Comparison of ENCODE assay signal across 13 cellular contexts in genomic region chr3:165895919-165896318, GRCh38. TPM values are rescaled to one million over a fixed set of nuclear protein-coding genes. Genes with fewer than 3 reads are reported as not detected.
A peak's percentile ranks its signal among the peaks of the same experiment; 100 is the strongest.
DNase-seq lines count a peak whose midpoint lies in the region; ATAC-seq, FAIRE-seq and TF ChIP-seq lines count a peak whose summit lies in the region.
"Had no signal": no experiment of that assay in that cellular context is flagged by ENCODE, and none has a peak within 500 bp of the region (broad histone marks: within the 10 kb centered on the region; RNA-seq: fewer than 3 reads in every experiment).

No MANE protein-coding gene starts in this region.

- no peak overlapping the region for H3K27ac Mint-ChIP-seq in endodermal cell
- H3K27ac Mint-ChIP-seq: stimulated activated naive CD8-positive, alpha-beta T cell treated with anti-CD3 and anti-CD28 coated beads, Interleukin-15, Interleukin-2, amounts not matched to agents 100 ng/mL and 50 ng/mL, for 24 hours had no signal

- POLR2A ChIA-PET in A673 (lab: Charles Lee; ENCODE audit: low non-redundant PET): no interaction called here

- no TSS peak for BruUV-seq in A673 (replicated peaks; lab: Mats Ljungman, UMichigan)

- CTCF ChIA-PET in A673 (lab: Charles Lee): no interaction called here

- 43% methylated on average over 5 of the region's 5 CpGs; no CpG with 5 or more reads in 1 of the 2 experiments for WGBS in endodermal cell (ENCODE audit: insufficient coverage in 1 of 2, insufficient read length in 1 of 2), 2 experiments

- H3K4me1 Mint-ChIP-seq in endodermal cell: no peaks in the 10 kb centered on the region

- no peak overlapping the region for H3K4me3 ChIP-seq in A673 (ENCODE audit: low read depth, low read length, poor library complexity, severe bottlenecking)
- H3K4me3 ChIP-seq in GM12875 (ENCODE audit: low read depth, low read length): no peak overlapping the region
- no peak overlapping the region for H3K4me3 ChIP-seq in NT2/D1 (ENCODE audit: insufficient read length, low read depth)
- H3K4me3 ChIP-seq in endodermal cell (ENCODE audit: low read length): no peak overlapping the region
- H3K4me3 ChIP-seq: right lobe of liver had no signal

- H3K36me3 ChIP-seq in A673 (ENCODE audit: insufficient read depth, low read length, poor library complexity, severe bottlenecking) (no peaks in the 10 kb centered on the region), NT2/D1 (ENCODE audit: insufficient read depth, insufficient read length, low read length) (no peaks in the 10 kb centered on the region), endodermal cell (ENCODE audit: control insufficient read depth, insufficient read depth, low read length) (no peaks in the 10 kb centered on the region)
- H3K36me3 ChIP-seq: right lobe of liver had no signal

- H3K4me1 ChIP-seq in A673 (ENCODE audit: insufficient read depth, low read length, poor library complexity, severe bottlenecking): no peaks in the 10 kb centered on the region
- H3K4me1 ChIP-seq in NT2/D1 (ENCODE audit: insufficient read depth, insufficient read length): no peaks in the 10 kb centered on the region
- H3K4me1 ChIP-seq in endodermal cell (ENCODE audit: control insufficient read depth, insufficient read depth, low read length): no peaks in the 10 kb centered on the region
- H3K4me1 ChIP-seq: right lobe of liver had no signal

- H3K27me3 Mint-ChIP-seq in endodermal cell (ENCODE audit: insufficient read depth): no peaks in the 10 kb centered on the region
- H3K27me3 Mint-ChIP-seq: stimulated activated naive CD8-positive, alpha-beta T cell treated with anti-CD3 and anti-CD28 coated beads, Interleukin-15, Interleukin-2, amounts not matched to agents 100 ng/mL and 50 ng/mL, for 24 hours had no signal

- peak; percentile 49 for DNase-seq in A673 (ENCODE audit: low spot score)
- peak; percentile 69 for DNase-seq in NT2/D1 (ENCODE audit: low read depth, low spot score)
- peak; percentile 90 for DNase-seq in endodermal cell
- DNase-seq in epidermal melanocyte (ENCODE audit: insufficient read length, low spot score): no peak
- DNase-seq in stimulated activated naive CD4-positive, alpha-beta T cell treated with Interleukin-2 at 50 U/mL for 16 hours (lab: John Stamatoyannopoulos, UW): no peak
- DNase-seq in GM19239 (ENCODE audit: insufficient read length, low spot score): no peak
- DNase-seq: activated CD4-positive, alpha-beta T cell treated with anti-CD3 and anti-CD28 coated beads for 4 hours; IMR-90 had no signal

- H3K9me3 ChIP-seq in A673 (ENCODE audit: low read depth, low read length, poor library complexity, severe bottlenecking) (no peaks in the 10 kb centered on the region), NT2/D1 (ENCODE audit: insufficient read depth, low read length) (no peaks in the 10 kb centered on the region), endodermal cell (ENCODE audit: control insufficient read depth, low read length) (no peaks in the 10 kb centered on the region)
- H3K9me3 ChIP-seq: right lobe of liver had no signal

- no peak overlapping the region for H3K27ac ChIP-seq in A673 (ENCODE audit: low read depth, low read length, poor library complexity, severe bottlenecking)
- no peak overlapping the region for H3K27ac ChIP-seq in endodermal cell (ENCODE audit: low read depth, low read length)
- H3K27ac ChIP-seq: right lobe of liver had no signal

- no peak overlapping the region for H3K9ac ChIP-seq in NT2/D1 (ENCODE audit: insufficient read length, low read depth)
- H3K9ac ChIP-seq in endodermal cell (ENCODE audit: extremely low read depth, low read length, poor library complexity, severe bottlenecking): no peak overlapping the region

- H3K36me3 Mint-ChIP-seq in endodermal cell (ENCODE audit: low read depth): no peaks in the 10 kb centered on the region

- no peaks in the 10 kb centered on the region for H3K27me3 ChIP-seq in A673 (replicated peaks; ENCODE audit: insufficient read depth, low read depth, low read length, poor library complexity)
- H3K27me3 ChIP-seq in NT2/D1 (ENCODE audit: insufficient read depth, insufficient read length): no peaks in the 10 kb centered on the region
- H3K27me3 ChIP-seq in endodermal cell (ENCODE audit: control insufficient read depth, insufficient read depth, low read length, poor library complexity, severe bottlenecking): no peaks in the 10 kb centered on the region
- H3K27me3 ChIP-seq: right lobe of liver had no signal

- intact Hi-C loops in A673 (cut with micrococcal nuclease; ENCODE audit: unreplicated experiment): loop anchor here (2.0 kb wide), 1 partner anchor 1137 kb away; no protein-coding TSS in a partner anchor

- no peak overlapping the region for H3K4me3 Mint-ChIP-seq in endodermal cell
- H3K4me3 Mint-ChIP-seq: stimulated activated naive CD8-positive, alpha-beta T cell treated with anti-CD3 and anti-CD28 coated beads, Interleukin-15, Interleukin-2, amounts not matched to agents 100 ng/mL and 50 ng/mL, for 24 hours had no signal

- peak; percentile 68 for TF ChIP-seq CTCF in A673 (conservative IDR thresholded peaks at IDR 0.05; ENCODE audit: low read depth, low read length)
- peak; percentile 26; the same call in 1 of the 2 replicates for TF ChIP-seq CTCF in GM12875 (IDR thresholded peaks at IDR 0.05; ENCODE audit: borderline replicate concordance, insufficient read depth, low read depth, low read length)
- TF ChIP-seq CTCF in endodermal cell (conservative IDR thresholded peaks at IDR 0.05): peak; percentile 82

- FAIRE-seq in GM19239 (lab: Jason Lieb, UNC): no peak
- FAIRE-seq: astrocyte had no signal

- no peak for ATAC-seq in GM21526 (IDR thresholded peaks at IDR 0.05; ENCODE audit: low FRiP score, unreplicated experiment)
- ATAC-seq: right lobe of liver had no signal

- no peaks in the 10 kb centered on the region for H3K9me3 Mint-ChIP-seq in endodermal cell
- H3K9me3 Mint-ChIP-seq: stimulated activated naive CD8-positive, alpha-beta T cell treated with anti-CD3 and anti-CD28 coated beads, Interleukin-15, Interleukin-2, amounts not matched to agents 100 ng/mL and 50 ng/mL, for 24 hours had no signal

RNA-seq across cellular contexts. Expression of gene BCHE, which starts 58.7 kb away (rescaled TPM):
- total RNA-seq in A673 (2021): 22.4 and 25.0 TPM in 2 replicates
- under 1 TPM; 0.69 to 0.79 TPM for total RNA-seq in endodermal cell
- polyA plus RNA-seq in endodermal cell (2013, experiment 1 of 2): 55.9 TPM
- 57.0 TPM for polyA plus RNA-seq in endodermal cell (2013, experiment 2 of 2)

Comparison
In these comparisons a context has a peak if more than half of its experiments do, and no peak if none do; other contexts are left out.
1. DNase-seq: peak in A673 (single experiment), NT2/D1 (single experiment) and endodermal cell (single experiment); none in epidermal melanocyte (single experiment), stimulated activated naive CD4-positive, alpha-beta T cell treated with Interleukin-2 at 50 U/mL for 16 hours (single experiment) and GM19239 (single experiment).
2. CTCF ChIP-seq: peak in every context shown above with its lines; median percentile 82 in endodermal cell; 68 in A673; 26 in GM12875.
3. RNA of gene BCHE, which starts 58.7 kb away (total RNA-seq): 22.4 to 25.0 TPM in A673; 0.69 to 0.79 TPM in endodermal cell; every median in the first group is over 10 times any median in the second.